11 cellular contexts compared by ENCODE assay signal in the genomic region with DNA sequence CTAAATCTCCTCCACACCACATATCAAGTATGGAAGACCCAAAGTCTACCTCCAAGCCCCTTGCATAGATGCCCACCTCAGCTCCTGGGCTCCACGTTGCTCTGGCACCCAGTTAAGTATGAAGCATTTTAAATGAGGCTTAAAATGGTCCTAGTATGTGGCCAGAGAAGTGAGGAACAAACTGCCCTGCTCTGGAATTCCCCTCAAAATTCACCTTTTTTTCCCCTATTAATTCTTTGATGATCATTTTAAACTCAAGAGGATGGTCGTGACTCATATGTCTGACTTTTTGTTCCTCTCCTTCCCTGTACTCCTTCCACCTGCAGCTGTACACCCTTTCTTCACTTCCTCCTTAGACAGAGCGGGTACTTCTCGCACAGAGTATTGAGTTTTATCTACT.
DNase-seq lines count a peak whose midpoint lies in the region; ATAC-seq lines count a peak whose summit lies in the region.
"Had no signal": no experiment of that assay in that cellular context is flagged by ENCODE, and none has a peak within 500 bp of the region (broad histone marks: within the 10 kb centered on the region; RNA-seq: fewer than 3 reads in every experiment).

No MANE protein-coding gene starts in this region.

- H3K4me1 Mint-ChIP-seq in stimulated activated naive B cell treated with anti-CD40 and anti-IgM and Interleukin-4, amounts not matched to agents 10 μg/mL and 1 μg/mL and 100 μg/mL, for 72 hours = peaks cover 24 to 28% of the 10 kb centered on the region in 2 donors
- H3K4me1 Mint-ChIP-seq: stimulated activated effector memory CD8-positive, alpha-beta T cell treated with anti-CD3 and anti-CD28 coated beads, Interleukin-12 subunit alpha, Interleukin-12 subunit beta, amount 100 ng/mL, for 72 hours had no signal

- H3K4me3 Mint-ChIP-seq in stimulated activated naive B cell treated with anti-CD40 and anti-IgM and Interleukin-4, amounts not matched to agents 10 μg/mL and 1 μg/mL and 100 μg/mL, for 72 hours = peak overlapping the region; percentile 17 to 62
- H3K4me3 Mint-ChIP-seq: GM23338; stimulated activated effector memory CD8-positive, alpha-beta T cell treated with anti-CD3 and anti-CD28 coated beads, Interleukin-12 subunit alpha, Interleukin-12 subunit beta, amount 100 ng/mL, for 72 hours had no signal

- ATAC-seq in GM18909 (IDR thresholded peaks at IDR 0.05; ENCODE audit: poor library complexity, unreplicated experiment) (peak; percentile 90), GM21717 (IDR thresholded peaks at IDR 0.05; ENCODE audit: unreplicated experiment) (peak; percentile 90), HG03108 (IDR thresholded peaks at IDR 0.05; ENCODE audit: unreplicated experiment) (peak; percentile 87)
- ATAC-seq in stimulated activated naive B cell treated with anti-CD40 and anti-IgM and Interleukin-4, amounts not matched to agents 10 μg/mL and 1 μg/mL and 100 μg/mL, for 72 hours (replicated peaks) = peak; percentile 99
- ATAC-seq in activated CD4-positive, CD25-positive, alpha-beta regulatory T cell treated with anti-CD3 and anti-CD28 coated beads, Interleukin-2, amount 50 U/mL, for 24 hours = no peak
- ATAC-seq: GM23338; stimulated activated effector memory CD8-positive, alpha-beta T cell treated with anti-CD3 and anti-CD28 coated beads, Interleukin-12 subunit alpha, Interleukin-12 subunit beta, amount 100 ng/mL, for 72 hours had no signal

- DNase-seq in stimulated activated naive B cell treated with anti-CD40 and anti-IgM and Interleukin-4, amounts not matched to agents 10 μg/mL and 1 μg/mL and 100 μg/mL, for 72 hours = peak; percentile 49
- DNase-seq in OCI-M1 (lab: John Stamatoyannopoulos, UW) = no peak
- DNase-seq in DMS79 (lab: John Stamatoyannopoulos, UW) = no peak
- DNase-seq: SIG-M5; stimulated activated CD4-positive, alpha-beta T cell treated with anti-CD3 and anti-CD28 coated beads, Interleukin-15, amount 100 ng/mL, for 24 hours had no signal

- H3K9me3 Mint-ChIP-seq in stimulated activated naive B cell treated with anti-CD40 and anti-IgM and Interleukin-4, amounts not matched to agents 10 μg/mL and 1 μg/mL and 100 μg/mL, for 72 hours = peaks cover 9 to 22% of the 10 kb centered on the region in 2 donors
- H3K9me3 Mint-ChIP-seq: GM23338 had no signal

- peak overlapping the region; percentile 94 for H3K27ac Mint-ChIP-seq in stimulated activated naive B cell treated with anti-CD40 and anti-IgM and Interleukin-4, amounts not matched to agents 10 μg/mL and 1 μg/mL and 100 μg/mL, for 72 hours
- H3K27ac Mint-ChIP-seq: GM23338; stimulated activated effector memory CD8-positive, alpha-beta T cell treated with anti-CD3 and anti-CD28 coated beads, Interleukin-12 subunit alpha, Interleukin-12 subunit beta, amount 100 ng/mL, for 72 hours had no signal

- peaks cover 5 to 11% of the 10 kb centered on the region in 2 donors for H3K36me3 Mint-ChIP-seq in stimulated activated naive B cell treated with anti-CD40 and anti-IgM and Interleukin-4, amounts not matched to agents 10 μg/mL and 1 μg/mL and 100 μg/mL, for 72 hours
- H3K36me3 Mint-ChIP-seq: stimulated activated effector memory CD8-positive, alpha-beta T cell treated with anti-CD3 and anti-CD28 coated beads, Interleukin-12 subunit alpha, Interleukin-12 subunit beta, amount 100 ng/mL, for 72 hours had no signal

- H3K27me3 Mint-ChIP-seq in stimulated activated naive B cell treated with anti-CD40 and anti-IgM and Interleukin-4, amounts not matched to agents 10 μg/mL and 1 μg/mL and 100 μg/mL, for 72 hours = peaks cover 0 to 8% of the 10 kb centered on the region in 2 donors

Comparison
In these comparisons a context has a peak if more than half of its experiments do, and no peak if none do; other contexts are left out.
1. ATAC-seq: peak in GM18909 (single experiment), GM21717 (single experiment), HG03108 (single experiment) and stimulated activated naive B cell treated with anti-CD40 and anti-IgM and Interleukin-4, amounts not matched to agents 10 μg/mL and 1 μg/mL and 100 μg/mL, for 72 hours (2 of 2); none in activated CD4-positive, CD25-positive, alpha-beta regulatory T cell treated with anti-CD3 and anti-CD28 coated beads, Interleukin-2, amount 50 U/mL, for 24 hours (0 of 2).